6 cellular contexts compared by ENCODE assay signal in the genomic region with DNA sequence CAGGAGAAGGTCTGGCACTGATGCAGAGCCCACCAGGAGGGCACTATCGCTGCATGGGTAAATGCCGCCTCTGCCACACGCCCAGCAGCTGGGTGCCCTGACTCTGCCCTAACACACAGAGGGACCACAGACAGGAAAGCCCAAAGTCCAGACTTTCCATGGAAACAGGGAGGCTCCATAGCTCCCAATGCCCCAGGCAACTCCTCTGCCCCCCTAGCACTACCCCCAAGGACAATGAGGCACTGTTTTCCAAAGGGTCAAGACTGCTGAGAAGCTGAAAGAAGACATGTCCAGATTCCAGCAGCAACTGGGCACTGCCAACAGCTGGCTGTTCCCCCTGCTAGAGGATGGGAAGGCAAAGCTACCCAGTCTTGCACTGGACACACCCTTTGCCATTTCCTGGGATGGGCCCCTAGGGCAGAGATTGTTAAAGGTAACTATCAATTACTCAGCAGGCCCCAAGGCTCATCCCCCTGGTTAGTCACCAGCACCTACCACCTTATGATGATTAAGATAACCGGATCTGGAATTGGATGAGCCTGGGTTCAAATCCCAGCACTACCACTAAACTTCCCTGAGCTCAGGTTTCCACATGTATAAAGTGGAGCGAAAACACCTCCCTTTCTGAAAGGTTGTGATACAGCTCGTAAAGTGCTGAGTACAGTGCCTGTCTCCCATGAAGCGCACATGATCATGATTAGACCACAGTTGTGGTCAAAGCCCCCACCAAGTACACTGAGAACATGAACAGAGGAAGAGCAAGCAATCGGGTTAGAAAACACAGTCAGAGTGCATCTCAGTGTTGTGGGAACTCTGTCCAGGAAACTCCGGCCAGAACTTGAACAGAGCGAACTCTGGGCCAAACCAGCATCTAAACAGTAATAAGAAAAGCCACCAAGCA. TPM values are rescaled to one million over a fixed set of nuclear protein-coding genes. Genes with fewer than 3 reads are reported as not detected.
DNase-seq lines count a peak whose midpoint lies in the region; ATAC-seq and TF ChIP-seq lines count a peak whose summit lies in the region.

No MANE protein-coding gene starts in this region.

- no CpG with 5 or more reads among the region's 10 CpGs for WGBS in IMR-90 (ENCODE audit: extremely low coverage in 2 of 2, insufficient read length in 1 of 2), 2 experiments
- WGBS in trophoblast cell (ENCODE audit: extremely low coverage, insufficient coverage, insufficient read length): no CpG with 5 or more reads among the region's 10 CpGs

- H3K56ac ChIP-seq in IMR-90 (ENCODE audit: extremely low read depth, insufficient read depth, low read length): peak overlapping the region; percentile 67; the same call in 1 of the 2 replicates

- H2AK9ac ChIP-seq in IMR-90 (replicated peaks; ENCODE audit: low read depth, low read length, poor library complexity): peak overlapping the region; percentile 89

- H3K9ac ChIP-seq in IMR-90 (ENCODE audit: low read depth, low read length): peak overlapping the region; percentile 96
- H3K9ac ChIP-seq in trophoblast cell (ENCODE audit: low read length): no peak overlapping the region

- H4K8ac ChIP-seq in IMR-90 (ENCODE audit: low read depth in 2 of 2, low read length in 2 of 2) (peak overlapping the region; percentile 22 to 68; a peak in 1 of 4 replicates), trophoblast cell (ENCODE audit: low read depth, low read length) (no peak overlapping the region)

- no peak overlapping the region for H2BK20ac ChIP-seq in IMR-90 (ENCODE audit: low read depth, low read length)

- no peak for TF ChIP-seq POLR2A in IMR-90 (IDR thresholded peaks at IDR 0.05; ENCODE audit: low read depth, low read length)

- H3K4me3 ChIP-seq in IMR-90 (ENCODE audit: insufficient read depth, low read depth, low read length) (no peak overlapping the region), trophoblast cell (ENCODE audit: low read depth, low read length) (no peak overlapping the region)

- intact Hi-C loops in IMR-90 (cut with micrococcal nuclease): no loop called here

- peaks cover 2 to 54% of the 10 kb centered on the region in 2 experiments; a peak in 2 of 4 replicates for H3K79me1 ChIP-seq in IMR-90 (ENCODE audit: low read depth in 1 of 2, low read length in 2 of 2)
- peaks cover 26% of the 10 kb centered on the region for H3K79me1 ChIP-seq in trophoblast cell (ENCODE audit: low read length)

- TF ChIP-seq RAD21 in IMR-90 (IDR thresholded peaks at IDR 0.05; ENCODE audit: low read length): no peak

- peaks cover 4% of the 10 kb centered on the region; the same call in 1 of the 2 replicates for H3K36me3 ChIP-seq in IMR-90 (ENCODE audit: control insufficient read depth, insufficient read depth, low read length)
- peaks cover 4 to 5% of the 10 kb centered on the region in 2 experiments for H3K36me3 ChIP-seq in trophoblast cell (ENCODE audit: control insufficient read depth in 1 of 2, insufficient read depth in 2 of 2, low read length in 2 of 2)

- peak overlapping the region; percentile 17; the same call in 1 of the 2 replicates for H3K18ac ChIP-seq in IMR-90 (ENCODE audit: low read depth, low read length)
- H3K18ac ChIP-seq in trophoblast cell (ENCODE audit: low read length): no peak overlapping the region

- H3K4me3 Mint-ChIP-seq in chondrocyte (ENCODE audit: unreplicated experiment): peak overlapping the region; percentile 93

- H3K9me3 ChIP-seq in IMR-90 (ENCODE audit: control insufficient read depth, insufficient read depth, low read length) (no peaks in the 10 kb centered on the region), trophoblast cell (ENCODE audit: insufficient read depth, low read depth, low read length) (no peaks in the 10 kb centered on the region)

- no peak overlapping the region for H4K5ac ChIP-seq in IMR-90 (ENCODE audit: low read depth, low read length)

- H4K20me1 ChIP-seq in IMR-90 (ENCODE audit: insufficient read depth, low read length): peaks cover 73% of the 10 kb centered on the region

- ATAC-seq in IMR-90 (ENCODE audit: low read depth) (no peak), GM19467 (IDR thresholded peaks at IDR 0.05; ENCODE audit: unreplicated experiment) (no peak)

- H2BK5ac ChIP-seq in IMR-90 (ENCODE audit: low read depth, low read length, poor library complexity, severe bottlenecking) (peak overlapping the region; percentile 92), trophoblast cell (ENCODE audit: low read depth, low read length, poor library complexity) (no peak overlapping the region)

- H3K14ac ChIP-seq in IMR-90 (replicated peaks; ENCODE audit: low read depth, low read length) (peak overlapping the region; percentile 70), trophoblast cell (ENCODE audit: low read length) (no peak overlapping the region)

- H3K9me3 Mint-ChIP-seq in chondrocyte (ENCODE audit: low read depth): no peaks in the 10 kb centered on the region

- H2BK120ac ChIP-seq in IMR-90 (ENCODE audit: low read depth, low read length) (peak overlapping the region; percentile 47; the same call in 1 of the 2 replicates), trophoblast cell (ENCODE audit: insufficient read depth, low read length, poor library complexity) (no peak overlapping the region)

- no peaks in the 10 kb centered on the region for H3K27me3 ChIP-seq in IMR-90 (ENCODE audit: control insufficient read depth, insufficient read depth, low read length)
- H3K27me3 ChIP-seq in trophoblast cell (ENCODE audit: insufficient read depth, low read length): no peaks in the 10 kb centered on the region

- H3K23ac ChIP-seq in IMR-90 (ENCODE audit: low read depth, low read length): peak overlapping the region; percentile 83
- peak overlapping the region; percentile 50 for H3K23ac ChIP-seq in trophoblast cell (ENCODE audit: low read length)

- no peak overlapping the region for H2AFZ ChIP-seq in IMR-90 (replicated peaks; ENCODE audit: low read length, poor library complexity)
- H2AFZ ChIP-seq in trophoblast cell (ENCODE audit: insufficient read depth, low read length, poor library complexity): no peak overlapping the region

- H3K4me2 ChIP-seq in IMR-90 (ENCODE audit: low read depth, low read length): peak overlapping the region; percentile 97
- H3K4me2 ChIP-seq in trophoblast cell (ENCODE audit: low read length): peak overlapping the region; percentile 92

- no peaks in the 10 kb centered on the region for H3K36me3 Mint-ChIP-seq in chondrocyte (ENCODE audit: low read depth)

- POLR2A ChIA-PET in IMR-90 (lab: Charles Lee; ENCODE audit: unreplicated experiment): interaction anchor here (0.7 to 6.5 kb wide), 5 partner anchors 19 to 139 kb away, joined by 4 to 39 read pairs (median 5); a partner anchor contains a TSS

- H3K79me2 ChIP-seq in trophoblast cell (ENCODE audit: control insufficient read depth, insufficient read depth, low read length, poor library complexity): peaks cover 58% of the 10 kb centered on the region

- H3K27me3 Mint-ChIP-seq in chondrocyte (ENCODE audit: low read depth): no peaks in the 10 kb centered on the region

- H3K9me1 ChIP-seq in IMR-90 (ENCODE audit: insufficient read depth, low read length): peaks cover 42% of the 10 kb centered on the region

- H3K4me1 ChIP-seq in IMR-90 (ENCODE audit: control insufficient read depth, insufficient read depth, low read length): peaks cover 36% of the 10 kb centered on the region
- H3K4me1 ChIP-seq in trophoblast cell (ENCODE audit: control insufficient read depth in 1 of 2, insufficient read depth in 2 of 2, low read length in 2 of 2): peaks cover 39 to 46% of the 10 kb centered on the region in 2 experiments

- H3K27ac ChIP-seq in IMR-90 (ENCODE audit: insufficient read depth, low read length) (peak overlapping the region; percentile 30), trophoblast cell (ENCODE audit: low read depth, low read length) (no peak overlapping the region)

- no peak for DNase-seq in IMR-90
- no peak for DNase-seq in chondrocyte (ENCODE audit: low spot score)
- peak; percentile 89 to 90 for DNase-seq in trophoblast cell
- no peak for DNase-seq in kidney glomerular epithelial cell (lab: John Stamatoyannopoulos, UW)
- no peak for DNase-seq in cerebellar nuclear complex (lab: John Stamatoyannopoulos, UW)

- in situ Hi-C loops in IMR-90 (cut with MboI; ENCODE audit: low sequenced_read_pairs): loop anchor here (5.0 kb wide), 1 partner anchor 35 kb away; no protein-coding TSS in a partner anchor

- peak overlapping the region; percentile 69; the same call in 1 of the 3 replicates for H2BK15ac ChIP-seq in IMR-90 (ENCODE audit: low read depth, low read length)

- peak overlapping the region; percentile 86 for H4K91ac ChIP-seq in IMR-90 (ENCODE audit: insufficient read depth, low read depth, low read length)
- H4K91ac ChIP-seq in trophoblast cell (ENCODE audit: low read depth, low read length): no peak overlapping the region

- no peak overlapping the region for H4K12ac ChIP-seq in trophoblast cell (ENCODE audit: low read depth, low read length)

- H2BK12ac ChIP-seq in trophoblast cell (ENCODE audit: low read length): peak overlapping the region; percentile 7

- peaks cover 74% of the 10 kb centered on the region for H3K4me1 Mint-ChIP-seq in chondrocyte (ENCODE audit: low read depth)

- dilution Hi-C loops in IMR-90 (cut with HindIII; ENCODE audit: low sequenced_read_pairs, unreplicated experiment): no loop called here

- H2AK5ac ChIP-seq in IMR-90 (ENCODE audit: low read depth, low read length) (peak overlapping the region; percentile 74), trophoblast cell (ENCODE audit: low read length) (no peak overlapping the region)

- H3K4ac ChIP-seq in IMR-90 (ENCODE audit: low read depth, low read length): peak overlapping the region; percentile 97
- H3K4ac ChIP-seq in trophoblast cell (ENCODE audit: low read depth, low read length): peak overlapping the region; percentile 88

- no TSS peak for BruUV-seq in IMR-90 (replicated peaks; lab: Mats Ljungman, UMichigan)

- peak overlapping the region; percentile 95 for H3K27ac Mint-ChIP-seq in chondrocyte (ENCODE audit: unreplicated experiment)

- TF ChIP-seq CTCF in IMR-90 (conservative IDR thresholded peaks at IDR 0.05; ENCODE audit: low read depth, low read length) (no peak), chondrocyte (IDR thresholded peaks at IDR 0.05) (no peak)

- CTCF ChIA-PET in IMR-90 (lab: Yijun Ruan, JAX): interaction anchor here (0.6 to 7.2 kb wide), 6 partner anchors 22 to 181 kb away, joined by 3 to 116 read pairs (median 8); no protein-coding TSS in a partner anchor

RNA-seq across cellular contexts. Expression of a gene that starts 3.3 kb away (rescaled TPM):
- total RNA-seq in IMR-90 (2012; rRNA removed) (33.9 and 46.6 TPM in 2 replicates), chondrocyte (68.1 to 79.5 TPM (median 70.5 TPM) in 3 replicates)
- polyA plus RNA-seq in IMR-90 (2012; rRNA removed): 134 and 139 TPM in 2 replicates
- polyA plus RNA-seq in IMR-90 (2012; cell fraction: cytosol; rRNA removed): 104 and 123 TPM in 2 replicates
- 210 and 333 TPM in 2 replicates for polyA plus RNA-seq in IMR-90 (2012; cell fraction: nucleus; rRNA removed; ENCODE audit: low replicate concordance)
- polyA plus RNA-seq in trophoblast cell (2013): 99.6 and 100 TPM in 2 replicates

RNA-seq across cellular contexts. Expression of a gene that starts 29.5 kb away (rescaled TPM):
- under 0.01 TPM in 2 replicates for total RNA-seq in IMR-90 (2012; rRNA removed)
- polyA plus RNA-seq in IMR-90 (2012; rRNA removed): not detected in 2 replicates
- not detected in 2 replicates for polyA plus RNA-seq in IMR-90 (2012; cell fraction: cytosol; rRNA removed)
- not detected in 2 replicates for polyA plus RNA-seq in IMR-90 (2012; cell fraction: nucleus; rRNA removed; ENCODE audit: low replicate concordance)
- total RNA-seq in chondrocyte: 4,282 to 4,899 TPM (median 4,793 TPM) in 3 replicates
- not detected in 2 replicates for polyA plus RNA-seq in trophoblast cell (2013)

RNA-seq across cellular contexts. Expression of a gene that starts 30.8 kb away (rescaled TPM):
- under 0.01 TPM in 2 replicates for total RNA-seq in IMR-90 (2012; rRNA removed)
- not detected in 2 replicates for polyA plus RNA-seq in IMR-90 (2012; rRNA removed)
- not detected in 2 replicates for polyA plus RNA-seq in IMR-90 (2012; cell fraction: cytosol; rRNA removed)
- not detected in 2 replicates for polyA plus RNA-seq in IMR-90 (2012; cell fraction: nucleus; rRNA removed; ENCODE audit: low replicate concordance)
- total RNA-seq in chondrocyte: 1,613 to 1,880 TPM (median 1,738 TPM) in 3 replicates
- not detected in 2 replicates for polyA plus RNA-seq in trophoblast cell (2013)

RNA-seq across cellular contexts. Expression of a gene that starts 39.9 kb away (rescaled TPM):
- total RNA-seq in IMR-90 (2012; rRNA removed) (0.83 and 2.0 TPM in 2 replicates), chondrocyte (2.2 to 2.4 TPM (median 2.2 TPM) in 3 replicates)
- polyA plus RNA-seq in IMR-90 (2012; rRNA removed): 0.56 and 0.87 TPM in 2 replicates
- polyA plus RNA-seq in IMR-90 (2012; cell fraction: cytosol; rRNA removed): 0.99 and 1.2 TPM in 2 replicates
- 0.61 and 0.79 TPM in 2 replicates for polyA plus RNA-seq in IMR-90 (2012; cell fraction: nucleus; rRNA removed; ENCODE audit: low replicate concordance)
- 3.2 and 4.4 TPM in 2 replicates for polyA plus RNA-seq in trophoblast cell (2013)

Comparison
In these comparisons a context has a peak if more than half of its experiments do, and no peak if none do; other contexts are left out.
1. DNase-seq: peak in trophoblast cell (2 of 2); none in IMR-90 (single experiment), chondrocyte (single experiment), kidney glomerular epithelial cell (single experiment) and cerebellar nuclear complex (0 of 2).
2. RNA of a gene that starts 29.5 kb away (total RNA-seq): 4,282 to 4,899 TPM in chondrocyte; under 0.01 TPM in IMR-90; every median in the first group is over 1,000 times any median in the second.
3. RNA of a gene that starts 30.8 kb away (total RNA-seq): 1,613 to 1,880 TPM in chondrocyte; under 0.01 TPM in IMR-90; every median in the first group is over 1,000 times any median in the second.